ENCODE assay signal across 14 cellular contexts in the genomic region with DNA sequence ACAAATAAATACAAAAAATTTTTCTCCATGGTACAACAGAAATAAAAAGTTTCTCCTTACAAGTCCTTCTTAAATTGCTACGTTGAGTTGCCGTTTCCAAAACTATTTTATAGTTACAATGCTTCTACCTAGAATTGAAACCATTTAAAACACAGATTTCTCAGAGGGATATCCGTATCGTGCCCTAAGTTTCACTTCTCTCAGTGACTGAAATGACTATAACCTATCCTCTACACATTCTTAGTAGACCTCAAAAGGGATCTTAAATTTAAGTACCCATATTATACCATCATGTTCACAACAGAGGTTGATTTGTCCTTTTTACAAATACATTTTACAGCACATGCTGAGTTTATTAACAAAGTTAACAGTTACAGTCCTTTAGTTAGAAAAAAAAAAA. TPM values are rescaled to one million over a fixed set of nuclear protein-coding genes. Genes with fewer than 3 reads are reported as not detected.
DNase-seq lines count a peak whose midpoint lies in the region; ATAC-seq and TF ChIP-seq lines count a peak whose summit lies in the region.
"Had no signal": no experiment of that assay in that cellular context is flagged by ENCODE, and none has a peak within 500 bp of the region (broad histone marks: within the 10 kb centered on the region; RNA-seq: fewer than 3 reads in every experiment).

No MANE protein-coding gene starts in this region.

- TF ChIP-seq CTCF in GM06990 (IDR thresholded peaks at IDR 0.05; ENCODE audit: insufficient read depth, low read length, poor library complexity, severe bottlenecking) (no peak), H9 (conservative IDR thresholded peaks at IDR 0.05) (no peak)

- no peaks in the 10 kb centered on the region for H3K9me3 Mint-ChIP-seq in H9

- no peak overlapping the region for H2BK5ac ChIP-seq in H9 (ENCODE audit: insufficient read length, low read length)

- H3K23me2 ChIP-seq in H9 (ENCODE audit: insufficient read length, low read depth, low read length, poor library complexity, severe bottlenecking): no peaks in the 10 kb centered on the region

- H4K20me1 ChIP-seq in H9 (ENCODE audit: control insufficient read depth, insufficient read depth, insufficient read length): no peaks in the 10 kb centered on the region

- H4K91ac ChIP-seq in H9 (ENCODE audit: insufficient read length, low read depth, low read length): no peak overlapping the region

- no peak overlapping the region for H3K9ac ChIP-seq in H9 (ENCODE audit: extremely low read depth, insufficient read length, low read length)
- H3K9ac ChIP-seq: SK-N-SH had no signal

- WGBS in H9 (ENCODE audit: extremely low coverage, insufficient read length, low lambda C conversion rate): no CpG with 5 or more reads among the region's 4 CpGs

- no peak overlapping the region for H2AFZ ChIP-seq in H9 (ENCODE audit: low read length)

- DNase-seq in GM06990 (ENCODE audit: extremely low read depth, insufficient read length) (peak; percentile 43), dermis blood vessel endothelial cell (no peak), Ammon's horn (ENCODE audit: low spot score) (no peak), H9 (no peak)
- no peak for DNase-seq in activated CD8-positive, alpha-beta memory T cell treated with anti-CD3 and anti-CD28 coated beads, Interleukin-2, amount 50 U/mL, for 4 hours
- DNase-seq: cerebellar nuclear complex, foreskin melanocyte, NCI-H2171 treated with DMSO at 0.1 percent for 48 hours, SK-N-SH had no signal

- peaks cover 16 to 68% (median 59%) of the 10 kb centered on the region in 3 experiments for H3K36me3 Mint-ChIP-seq in H9 (ENCODE audit: insufficient read depth in 1 of 3, low read depth in 3 of 3)

- no peaks in the 10 kb centered on the region; the same call in 1 of the 2 replicates for H3K4me1 ChIP-seq in H9 (ENCODE audit: insufficient read depth, low read length)

- no peak overlapping the region for H2BK12ac ChIP-seq in H9 (ENCODE audit: insufficient read length, low read depth, low read length)

- H3K18ac ChIP-seq in H9 (ENCODE audit: insufficient read length, low read depth, low read length): no peak overlapping the region

- no peaks in the 10 kb centered on the region for H3K79me1 ChIP-seq in H9 (ENCODE audit: insufficient read depth, low read depth, low read length, poor library complexity, severe bottlenecking)

- no peak overlapping the region for H3K4ac ChIP-seq in H9 (ENCODE audit: low read depth, low read length)

- no peak overlapping the region for H2AK5ac ChIP-seq in H9 (ENCODE audit: insufficient read length, low read length)

- H3K9me3 ChIP-seq in H9 (ENCODE audit: control insufficient read depth, low read depth, low read length): no peaks in the 10 kb centered on the region
- H3K9me3 ChIP-seq: SK-N-SH had no signal

- no peak overlapping the region for H3K4me2 ChIP-seq in H9 (ENCODE audit: insufficient read depth, insufficient read length, low read length)
- H3K4me2 ChIP-seq: SK-N-SH had no signal

- peak overlapping the region in 1 of 3 experiments; percentile 58; a peak in 3 of 7 replicates for H3K27ac Mint-ChIP-seq in H9

- peak; percentile 91 for ATAC-seq in GM19035 (IDR thresholded peaks at IDR 0.05; ENCODE audit: unreplicated experiment)
- ATAC-seq in HG02610 (IDR thresholded peaks at IDR 0.05; ENCODE audit: unreplicated experiment): peak; percentile 95
- peak; percentile 77 for ATAC-seq in HG03439 (IDR thresholded peaks at IDR 0.05; ENCODE audit: unreplicated experiment)
- ATAC-seq: HepG2 had no signal

- no peak overlapping the region for H4K8ac ChIP-seq in H9 (replicated peaks; ENCODE audit: insufficient read length, low read depth, low read length)

- peaks cover 6% of the 10 kb centered on the region for H3K36me3 ChIP-seq in GM06990 (ENCODE audit: control insufficient read depth, insufficient read depth, low read length)

- no peak overlapping the region for H2BK15ac ChIP-seq in H9 (ENCODE audit: low read depth, low read length)

- no peak overlapping the region for H3K56ac ChIP-seq in H9 (ENCODE audit: insufficient read length, low read depth, low read length)

- H3K27me3 Mint-ChIP-seq in H9 (ENCODE audit: low read depth): no peaks in the 10 kb centered on the region

- no peak overlapping the region for H3T11ph ChIP-seq in H9 (ENCODE audit: low read length)

- no peak overlapping the region for H3K14ac ChIP-seq in H9 (ENCODE audit: insufficient read depth, low read length)

- no peak overlapping the region for H3K4me3 Mint-ChIP-seq in H9

- H3K27me3 ChIP-seq in GM06990 (replicated peaks; ENCODE audit: control insufficient read depth, insufficient read depth, low read length) (no peaks in the 10 kb centered on the region), H9 (ENCODE audit: insufficient read depth, low read length) (no peaks in the 10 kb centered on the region)

- H3K27ac ChIP-seq in H9 (ENCODE audit: insufficient read length, low read depth, low read length): no peak overlapping the region

- no peak overlapping the region for H2BK20ac ChIP-seq in H9 (ENCODE audit: low read depth, low read length, poor library complexity, severe bottlenecking)

- no peak overlapping the region for H4K5ac ChIP-seq in H9 (ENCODE audit: insufficient read length, low read depth, low read length)

- H2BK120ac ChIP-seq in H9 (ENCODE audit: low read depth, low read length, poor library complexity, severe bottlenecking): no peak overlapping the region

- H3K23ac ChIP-seq in H9 (ENCODE audit: insufficient read length, low read depth, low read length): no peak overlapping the region

- no peaks in the 10 kb centered on the region for H3K4me1 Mint-ChIP-seq in H9

- H3K4me3 ChIP-seq in GM06990 (replicated peaks; ENCODE audit: low read depth, low read length): no peak overlapping the region

- H3K79me2 ChIP-seq in H9 (ENCODE audit: insufficient read depth, low read length): peaks cover 5% of the 10 kb centered on the region

RNA-seq across cellular contexts. Expression of gene USP28, which starts 44.1 kb away (rescaled TPM):
- total RNA-seq in dermis blood vessel endothelial cell: 38.5 and 53.2 TPM in 2 replicates
- total RNA-seq in H9 (2021): 98.8 and 107 TPM in 2 replicates

RNA-seq across cellular contexts. Expression of gene CLDN25, which starts 51.7 kb away (rescaled TPM):
- total RNA-seq in dermis blood vessel endothelial cell (not detected in 2 replicates), H9 (2021) (not detected in 2 replicates)
- total RNA-seq: HepG2, lower leg skin had no signal

RNA-seq across cellular contexts. Expression of gene ZW10, which starts 57.8 kb away (rescaled TPM):
- total RNA-seq in dermis blood vessel endothelial cell: 23.3 and 31.6 TPM in 2 replicates
- 23.6 and 26.0 TPM in 2 replicates for total RNA-seq in H9 (2021)
